10 cellular contexts compared by ENCODE assay signal in genomic region chr10:35328404-35329037, GRCh38. TPM values are rescaled to one million over a fixed set of nuclear protein-coding genes. Genes with fewer than 3 reads are reported as not detected.
DNase-seq lines count a peak whose midpoint lies in the region; ATAC-seq, FAIRE-seq and TF ChIP-seq lines count a peak whose summit lies in the region.
"Had no signal": no experiment of that assay in that cellular context is flagged by ENCODE, and none has a peak within 500 bp of the region (broad histone marks: within the 10 kb centered on the region; RNA-seq: fewer than 3 reads in every experiment).

No MANE protein-coding gene starts in this region.

- peaks cover 48% of the 10 kb centered on the region for H3K79me2 ChIP-seq in MM.1S (ENCODE audit: low read length)

- TF ChIP-seq POLR2A in A549 (IDR thresholded peaks at IDR 0.05; ENCODE audit: low read length) (no peak), stomach (IDR thresholded peaks at IDR 0.05) (no peak)

- no peak overlapping the region for H3K4me2 ChIP-seq in A549
- H3K4me2 ChIP-seq in MM.1S (ENCODE audit: low read depth, low read length) = no peak overlapping the region

- H3K4me3 ChIP-seq in A549 (no peak overlapping the region), cardiac fibroblast (replicated peaks in 1 of 2; ENCODE audit: low read depth in 2 of 2, low read length in 2 of 2) (no peak overlapping the region), MM.1S (ENCODE audit: low read length) (no peak overlapping the region), stomach (no peak overlapping the region)

- no peaks in the 10 kb centered on the region; the same call in 2 of the 3 replicates for H3K9me3 ChIP-seq in A549
- H3K9me3 ChIP-seq in MM.1S (replicated peaks; ENCODE audit: insufficient read depth, low read length) = no peaks in the 10 kb centered on the region
- no peaks in the 10 kb centered on the region for H3K9me3 ChIP-seq in stomach

- no peaks in the 10 kb centered on the region for H3F3A ChIP-seq in MM.1S (ENCODE audit: insufficient read depth, low read length)

- no peaks in the 10 kb centered on the region for H3K27me3 ChIP-seq in MM.1S (replicated peaks; ENCODE audit: insufficient read depth, low read length)
- H3K27me3 ChIP-seq in stomach = no peaks in the 10 kb centered on the region

- TF ChIP-seq EP300 in A549 (IDR thresholded peaks at IDR 0.05) = no peak
- no peak for TF ChIP-seq EP300 in stomach (IDR thresholded peaks at IDR 0.05)

- H3K9ac ChIP-seq in MM.1S (ENCODE audit: low read length) = no peak overlapping the region

- CTCF ChIA-PET in A549 (lab: Yijun Ruan, JAX) = interaction anchor here (1.1 to 1.5 kb wide), 5 partner anchors 10 to 235 kb away, joined by 3 to 6 read pairs (median 4); no protein-coding TSS in a partner anchor

- 71% methylated on average over 2 of the region's 2 CpGs for WGBS in A549 (ENCODE audit: missing lambda C conversion rate)
- 15 to 40% (median 29%) methylated on average over 2 of the region's 2 CpGs for WGBS in stomach, 5 donors

- no peak overlapping the region for H2AFZ ChIP-seq in MM.1S (ENCODE audit: low read length)

- H3K9me2 ChIP-seq in MM.1S (replicated peaks; ENCODE audit: insufficient read depth, low read length) = no peaks in the 10 kb centered on the region

- ATAC-seq in A549 = no peak

- POLR2A ChIA-PET in A549 (lab: Yijun Ruan, JAX) = no interaction called here

- TF ChIP-seq RAD21 in A549 (conservative IDR thresholded peaks at IDR 0.05 in 1 of 2, IDR thresholded peaks at IDR 0.05 in 1 of 2) = no peak

- H3K4me1 ChIP-seq in A549 = peaks cover 43% of the 10 kb centered on the region
- no peaks in the 10 kb centered on the region for H3K4me1 ChIP-seq in MM.1S (ENCODE audit: low read length)
- H3K4me1 ChIP-seq in stomach = peaks cover 10 to 61% (median 49%) of the 10 kb centered on the region in 4 donors

- intact Hi-C loops in stomach (cut with DNase I; ENCODE audit: low total_unique reads) = no loop called here

- H3K27ac ChIP-seq in A549 (0 out of 6 replicates have a peak overlapping the region, but pooled peaks of 1 of the 2 experiments have one; percentile 10), MM.1S (ENCODE audit: low read length) (no peak overlapping the region), stomach (peak overlapping the region in 2 of 5 donors; percentile 8 to 93)

- no peak for TF ChIP-seq CTCF in A549 (IDR thresholded peaks at IDR 0.05)
- TF ChIP-seq CTCF in cardiac fibroblast (IDR thresholded peaks at IDR 0.05; ENCODE audit: low read depth, low read length) = no peak
- TF ChIP-seq CTCF in MM.1S (IDR thresholded peaks at IDR 0.05; ENCODE audit: low read length) = no peak
- TF ChIP-seq CTCF in stomach (IDR thresholded peaks at IDR 0.05) = no peak

- DNase-seq in A549 (ENCODE audit: low read depth in 1 of 2, low spot score in 1 of 2) = no peak
- DNase-seq in ELR (ENCODE audit: low read depth) = peak; percentile 88
- peak; percentile 83 for DNase-seq in M059J (ENCODE audit: low read depth)
- DNase-seq in cardiac fibroblast (ENCODE audit: low read depth in 2 of 2) = peak; percentile 68 to 81
- DNase-seq in Kasumi-1 (lab: John Stamatoyannopoulos, UW) = no peak
- no peak for DNase-seq in MM.1S
- no peak for DNase-seq in stomach
- DNase-seq in GM19238 (ENCODE audit: insufficient read length, low spot score) = no peak
- DNase-seq: kidney glomerular epithelial cell, NCI-H446 treated with DMSO at 0.1 percent for 48 hours had no signal

- FAIRE-seq in A549 (lab: Jason Lieb, UNC) = peak; percentile 54

- H3K36me3 ChIP-seq in MM.1S (replicated peaks; ENCODE audit: insufficient read depth, low read length) (no peaks in the 10 kb centered on the region), stomach (no peaks in the 10 kb centered on the region)

- no peaks in the 10 kb centered on the region for H4K20me1 ChIP-seq in MM.1S (ENCODE audit: insufficient read depth, low read length)

TF ChIP-seq in A549, 52 proteins besides CTCF, POLR2A, EP300 and RAD21:
- TF ChIP-seq PBX3 (IDR thresholded peaks at IDR 0.05) (no peak), ESRRA (IDR thresholded peaks at IDR 0.05; ENCODE audit: borderline replicate concordance, low read length) (no peak), CBX8 (IDR thresholded peaks at IDR 0.05) (no peak), KDM1A (IDR thresholded peaks at IDR 0.05; ENCODE audit: low read depth) (no peak), HES2 (IDR thresholded peaks at IDR 0.05) (no peak), GATA3 (IDR thresholded peaks at IDR 0.05; ENCODE audit: borderline replicate concordance) (no peak), KDM5A (IDR thresholded peaks at IDR 0.05) (no peak), CHD4 (IDR thresholded peaks at IDR 0.05; ENCODE audit: borderline replicate concordance) (no peak), MAFK (IDR thresholded peaks at IDR 0.05; ENCODE audit: partially characterized antibody) (no peak), ATOH8 (CRISPR knock-in tag; IDR thresholded peaks at IDR 0.05; ENCODE audit: low read depth) (no peak), MAX (IDR thresholded peaks at IDR 0.05) (no peak), NPAS2 (CRISPR knock-in tag; IDR thresholded peaks at IDR 0.05; ENCODE audit: borderline replicate concordance) (no peak), HOXA7 (CRISPR knock-in tag; IDR thresholded peaks at IDR 0.05) (no peak), CEBPB (IDR thresholded peaks at IDR 0.05) (no peak), RNF2 (IDR thresholded peaks at IDR 0.05; ENCODE audit: borderline replicate concordance, low read depth) (no peak), FOSL2 (IDR thresholded peaks at IDR 0.05) (no peak), FOSL2 (CRISPR knock-in tag; IDR thresholded peaks at IDR 0.05) (no peak), MYC (IDR thresholded peaks at IDR 0.05; ENCODE audit: borderline replicate concordance, low read length) (no peak)
TF ChIP-seq in A549: peak in this region for 0.

RNA-seq across cellular contexts. Expression of gene CCNY, which starts 7.8 kb away (rescaled TPM):
- polyA plus RNA-seq in A549 (2011; rRNA removed) (55.5 and 60.6 TPM in 2 replicates), A549 (2017; fragmentation: RNase III; extraction: RNeasy Plus Mini Kit Qiagen cat#74134 plus additional on column Dnase treatment) (26.6 to 32.1 TPM (median 28.1 TPM) in 3 replicates), stomach (10 to 100 TPM; 20.2 to 29.4 (median 25.8) TPM)
- polyA plus RNA-seq in A549 (2012; cell fraction: cytosol; rRNA removed) = 16.6 and 26.4 TPM in 2 replicates
- 11.6 and 23.0 TPM in 2 replicates for polyA plus RNA-seq in A549 (2012; cell fraction: nucleus; rRNA removed)
- 57.3 and 58.3 TPM in 2 replicates for polyA minus RNA-seq in A549 (2011; rRNA and poly(A)+ RNA removed)
- 19.2 and 20.8 TPM in 2 replicates for total RNA-seq in M059J (2014; rRNA removed; shearing (Covaris generic))
- total RNA-seq in stomach = 10 to 100 TPM in 4 of 5 donors, 1 to 10 TPM in 1; 5.8 to 99.6 (median 60.0) TPM

Comparison
In these comparisons a context has a peak if more than half of its experiments do, and no peak if none do; other contexts are left out.
1. DNase-seq: peak in ELR (single experiment), M059J (single experiment) and cardiac fibroblast (2 of 2); none in A549 (0 of 2), Kasumi-1 (0 of 2), MM.1S (single experiment), stomach (single experiment) and GM19238 (single experiment).